ENCODE assay signal across 19 cellular contexts in genomic region chr14:97113339-97113738, GRCh38.
DNase-seq lines count a peak whose midpoint lies in the region; ATAC-seq and TF ChIP-seq lines count a peak whose summit lies in the region.
"Had no signal": no experiment of that assay in that cellular context is flagged by ENCODE, and none has a peak within 500 bp of the region (broad histone marks: within the 10 kb centered on the region; RNA-seq: fewer than 3 reads in every experiment).

No MANE protein-coding gene starts in this region.

- H3K4me3 ChIP-seq in SK-N-SH (ENCODE audit: low read depth in 2 of 2, low read length in 1 of 2) = no peak overlapping the region
- H3K4me3 ChIP-seq: GM12878, HAP-1 had no signal

- H2AFZ ChIP-seq in SK-N-SH (ENCODE audit: low read depth) = no peak overlapping the region

- CTCF ChIA-PET in SK-N-SH (lab: Yijun Ruan, JAX) = no interaction called here
- CTCF ChIA-PET in RWPE1 (lab: Yijun Ruan, JAX) = interaction anchor here (0.6 kb wide), 1 partner anchor 291 kb away, joined by 3 read pairs; no protein-coding TSS in a partner anchor

- no peak for TF ChIP-seq RAD21 in SK-N-SH (IDR thresholded peaks at IDR 0.05; ENCODE audit: low read length)

- H3F3A ChIP-seq in SK-N-SH (replicated peaks; ENCODE audit: insufficient read depth) = no peaks in the 10 kb centered on the region

- peak overlapping the region; percentile 45; the same call in 1 of the 2 replicates for H3K27ac Mint-ChIP-seq in HFFc6
- H3K27ac Mint-ChIP-seq: CD4-positive, alpha-beta T cell; T-helper 17 cell had no signal

- H3K4me1 Mint-ChIP-seq in HFFc6 (ENCODE audit: low read depth) = peaks cover 29% of the 10 kb centered on the region; the same call in 1 of the 2 replicates

- POLR2A ChIA-PET in SK-N-SH (lab: Yijun Ruan, JAX) = no interaction called here
- POLR2A ChIA-PET in RWPE1 (lab: Yijun Ruan, JAX; ENCODE audit: low non-redundant PET) = no interaction called here

- peaks cover 41% of the 10 kb centered on the region for H3K9me3 Mint-ChIP-seq in HFFc6

- H3K4me3 Mint-ChIP-seq in HFFc6 = no peak overlapping the region; the same call in 1 of the 2 replicates
- H3K4me3 Mint-ChIP-seq: CD4-positive, alpha-beta T cell; T-helper 17 cell had no signal

- TF ChIP-seq CTCF in SK-N-SH (IDR thresholded peaks at IDR 0.05) (no peak), HFFc6 (IDR thresholded peaks at IDR 0.05) (no peak), RWPE1 (conservative IDR thresholded peaks at IDR 0.05; ENCODE audit: low read depth) (no peak)

- no peaks in the 10 kb centered on the region for H3K9me3 ChIP-seq in SK-N-SH
- H3K9me3 ChIP-seq: BE2C, HAP-1 had no signal

- no peak for DNase-seq in SK-N-SH
- no peak for DNase-seq in HFFc6
- DNase-seq in RWPE1 (ENCODE audit: low spot score) = peak; percentile 10
- DNase-seq in NCI-H446 (lab: John Stamatoyannopoulos, UW) = no peak
- no peak for DNase-seq in NCI-H2081 (lab: John Stamatoyannopoulos, UW)
- no peak for DNase-seq in stimulated activated naive CD8-positive, alpha-beta T cell treated with anti-CD3 and anti-CD28 coated beads, Interleukin-15, Interleukin-2, amounts not matched to agents 100 U/mL and 50 U/mL, for 24 hours
- DNase-seq: BE2C; Calu3; CD4-positive, alpha-beta T cell; DND-41; GDM1; NCI-H446 treated with DMSO at 0.1 percent for 48 hours; NCI-H774; SIG-M5; T-helper 17 cell had no signal

- no peak overlapping the region for H3K4me2 ChIP-seq in SK-N-SH

- no peaks in the 10 kb centered on the region for H3K79me2 ChIP-seq in SK-N-SH (ENCODE audit: insufficient read depth)

- no peaks in the 10 kb centered on the region for H3K27me3 ChIP-seq in SK-N-SH (ENCODE audit: insufficient read depth)
- H3K27me3 ChIP-seq: BE2C had no signal

- H3K27me3 Mint-ChIP-seq in HFFc6 (ENCODE audit: insufficient read depth) = no peaks in the 10 kb centered on the region; the same call in 1 of the 2 replicates
- H3K27me3 Mint-ChIP-seq: CD4-positive, alpha-beta T cell had no signal

- H3K36me3 ChIP-seq in SK-N-SH (replicated peaks in 1 of 2; ENCODE audit: control insufficient read depth in 1 of 2, insufficient read depth in 2 of 2, low read length in 1 of 2) = no peaks in the 10 kb centered on the region
- H3K36me3 ChIP-seq: BE2C, HAP-1 had no signal

- no peak for ATAC-seq in SK-N-SH treated with all-trans-retinoic acid at 6 μM for 48 hours
- no peak for ATAC-seq in stimulated activated naive CD8-positive, alpha-beta T cell treated with anti-CD3 and anti-CD28 coated beads, Interleukin-15, Interleukin-2, amounts not matched to agents 100 U/mL and 50 U/mL, for 24 hours
- ATAC-seq: GM12878, Panc1, T-helper 17 cell had no signal

- no peaks in the 10 kb centered on the region for H4K20me1 ChIP-seq in SK-N-SH (ENCODE audit: insufficient read depth)

- H3K9ac ChIP-seq in SK-N-SH = no peak overlapping the region

- WGBS in SK-N-SH (ENCODE audit: low lambda C conversion rate) = 2% methylated on average over 7 of the region's 7 CpGs

- H3K36me3 Mint-ChIP-seq in HFFc6 (ENCODE audit: low read depth) = no peaks in the 10 kb centered on the region

- no peak overlapping the region for H3K27ac ChIP-seq in SK-N-SH (ENCODE audit: low read depth in 2 of 2, low read length in 1 of 2)
- no peak overlapping the region for H3K27ac ChIP-seq in RWPE1

- TF ChIP-seq EP300 in SK-N-SH (IDR thresholded peaks at IDR 0.05; ENCODE audit: borderline replicate concordance in 1 of 2, low read depth in 1 of 2, low read length in 1 of 2) = no peak

- H3K4me1 ChIP-seq in SK-N-SH (ENCODE audit: control insufficient read depth in 1 of 2, insufficient read depth in 2 of 2, low read depth in 1 of 2, low read length in 1 of 2) = no peaks in the 10 kb centered on the region
- H3K4me1 ChIP-seq: BE2C, HAP-1 had no signal

- no peaks in the 10 kb centered on the region for H3K9me2 ChIP-seq in SK-N-SH

TF ChIP-seq in SK-N-SH treated with all-trans-retinoic acid at 6 μM for 48 hours, 23 proteins besides CTCF, POLR2A, EP300 and RAD21:
- no peak for TF ChIP-seq CSDC2 (CRISPR knock-in tag; IDR thresholded peaks at IDR 0.05)
- no peak for TF ChIP-seq ZNF70 (CRISPR knock-in tag; IDR thresholded peaks at IDR 0.05)
- peak; percentile 65 for TF ChIP-seq ISL1 (CRISPR knock-in tag; IDR thresholded peaks at IDR 0.05)

TF ChIP-seq in SK-N-SH, 30 proteins besides CTCF, POLR2A, EP300 and RAD21:
- TF ChIP-seq POLR2AphosphoS5 (IDR thresholded peaks at IDR 0.05; ENCODE audit: low read depth, low read length) (no peak), GATA2 (CRISPR knock-in tag; IDR thresholded peaks at IDR 0.05) (no peak)
